In the genomic region with DNA sequence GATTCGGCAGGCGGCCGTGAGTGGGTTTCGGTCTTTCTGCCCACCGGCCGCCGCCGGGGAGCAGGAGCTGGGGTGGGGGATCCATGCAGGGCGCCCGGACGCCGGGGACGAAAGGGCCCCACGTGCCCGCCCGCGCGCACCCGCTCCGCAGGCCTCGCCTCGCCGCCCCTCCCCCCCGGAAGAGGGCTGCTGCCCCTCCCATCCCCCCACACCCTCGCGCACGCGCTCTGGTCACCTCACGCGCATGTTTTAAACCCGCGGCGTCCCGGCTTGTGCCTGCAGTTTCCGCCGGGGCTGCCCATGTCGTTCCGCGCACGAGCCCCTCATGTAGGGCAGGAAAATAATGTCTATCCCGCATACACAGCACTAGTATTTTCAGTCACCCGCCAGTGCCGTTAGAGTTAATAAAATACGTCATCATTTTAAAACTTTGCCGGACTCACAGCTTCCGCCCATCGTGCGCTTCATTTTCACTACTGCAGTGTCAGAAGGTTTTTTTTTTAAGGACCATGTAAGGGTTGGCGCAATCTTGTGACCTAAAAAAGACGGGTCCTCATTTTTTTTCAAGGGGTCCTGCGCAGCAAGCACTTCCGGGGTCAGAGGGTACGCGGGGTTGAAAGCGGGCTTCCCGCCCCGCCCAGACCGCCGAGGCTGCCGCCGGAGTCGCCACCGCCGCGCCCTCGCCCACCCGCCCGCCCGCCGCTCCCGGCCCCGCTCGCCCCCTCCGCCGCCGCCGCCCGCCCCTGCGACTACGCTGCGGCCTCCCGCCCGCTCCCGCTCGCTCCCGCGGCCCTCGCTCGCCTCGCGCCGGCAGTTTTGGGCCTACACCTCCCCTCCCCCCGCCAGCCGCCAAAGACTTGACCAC, we compare ENCODE assay signal across 1 cellular context.
TF ChIP-seq lines count a peak whose summit lies in the region.

TSS of gene PCBP1 (plus strand) at position 640 of the 865 bp plus-strand sequence. CDS start 267 bp downstream, outside the sequence.

TF ChIP-seq in GM12878, 131 proteins besides CTCF, POLR2A, EP300 and RAD21 (continued from another document and continues in another):
- TF ChIP-seq NKRF (conservative IDR thresholded peaks at IDR 0.05) (0 out of 2 replicates have a peak, but pooled peaks have one; percentile 74), CHD1 (IDR thresholded peaks at IDR 0.05; ENCODE audit: low read depth, low read length) (no peak), ZBTB11 (CRISPR knock-in tag; IDR thresholded peaks at IDR 0.05) (no peak; the same call in 1 of the 2 replicates), TCF7 (IDR thresholded peaks at IDR 0.05; ENCODE audit: borderline replicate concordance) (no peak), EZH2 (IDR thresholded peaks at IDR 0.05; ENCODE audit: borderline replicate concordance, control insufficient read depth, low read depth, low read length) (no peak), ZBTB33 (IDR thresholded peaks at IDR 0.05) (peak; percentile 75), ZNF217 (IDR thresholded peaks at IDR 0.05) (no peak), PAX8 (IDR thresholded peaks at IDR 0.05) (no peak), MTA3 (IDR thresholded peaks at IDR 0.05; ENCODE audit: borderline replicate concordance, low read length) (no peak), RCOR1 (conservative IDR thresholded peaks at IDR 0.05; ENCODE audit: low read depth, low read length) (no peak), POU2F2 (IDR thresholded peaks at IDR 0.05; ENCODE audit: borderline replicate concordance, low read depth, low read length) (no peak; the same call in 2 of the 3 replicates), TARDBP (IDR thresholded peaks at IDR 0.05; ENCODE audit: borderline replicate concordance) (peak; percentile 75), POLR2AphosphoS2 (IDR thresholded peaks at IDR 0.05; ENCODE audit: low read depth, low read length) (peak; percentile 16; the same call in 1 of the 2 replicates), HCFC1 (IDR thresholded peaks at IDR 0.05; ENCODE audit: low read length) (peak; percentile 63), LARP7 (IDR thresholded peaks at IDR 0.05) (no peak), ETV6 (conservative IDR thresholded peaks at IDR 0.05 in 1 of 2, IDR thresholded peaks at IDR 0.05 in 1 of 2; ENCODE audit: borderline replicate concordance in 1 of 2, low read depth in 1 of 2) (no peak), CEBPB (IDR thresholded peaks at IDR 0.05; ENCODE audit: borderline replicate concordance in 1 of 2, low read depth in 2 of 2, low read length in 2 of 2) (no peak), RELB (IDR thresholded peaks at IDR 0.05; ENCODE audit: low read depth) (peak; percentile 79), FOXK2 (IDR thresholded peaks at IDR 0.05) (no peak), MXI1 (IDR thresholded peaks at IDR 0.05; ENCODE audit: low read depth, low read length) (peak; percentile 91), SUZ12 (IDR thresholded peaks at IDR 0.05; ENCODE audit: unreplicated experiment) (no peak), BCL3 (IDR thresholded peaks at IDR 0.05; ENCODE audit: borderline replicate concordance, insufficient read depth, low read depth, low read length, poor library complexity, severe bottlenecking) (peak; percentile 26), ELK1 (IDR thresholded peaks at IDR 0.05; ENCODE audit: low read depth, low read length) (peak; percentile 52; the same call in 1 of the 2 replicates), SREBF1 (IDR thresholded peaks at IDR 0.05; ENCODE audit: low read length) (peak; percentile 62), ZSCAN29 (IDR thresholded peaks at IDR 0.05) (no peak), RUNX3 (IDR thresholded peaks at IDR 0.05; ENCODE audit: low read length) (no peak), BCL11A (IDR thresholded peaks at IDR 0.05; ENCODE audit: low read depth, low read length) (no peak), CREM (IDR thresholded peaks at IDR 0.05; ENCODE audit: low read depth) (peak; percentile 90), SMAD1 (IDR thresholded peaks at IDR 0.05; ENCODE audit: low read depth, partially characterized antibody) (no peak), IRF4 (IDR thresholded peaks at IDR 0.05; ENCODE audit: low read depth, low read length) (no peak), MEF2A (IDR thresholded peaks at IDR 0.05; ENCODE audit: insufficient read depth, low read depth, low read length) (0 out of 2 replicates have a peak, but pooled peaks have one; percentile 31), MYB (IDR thresholded peaks at IDR 0.05; ENCODE audit: borderline replicate concordance, low read depth, low read length) (peak; percentile 94)
- TF ChIP-seq, protein P1, sequence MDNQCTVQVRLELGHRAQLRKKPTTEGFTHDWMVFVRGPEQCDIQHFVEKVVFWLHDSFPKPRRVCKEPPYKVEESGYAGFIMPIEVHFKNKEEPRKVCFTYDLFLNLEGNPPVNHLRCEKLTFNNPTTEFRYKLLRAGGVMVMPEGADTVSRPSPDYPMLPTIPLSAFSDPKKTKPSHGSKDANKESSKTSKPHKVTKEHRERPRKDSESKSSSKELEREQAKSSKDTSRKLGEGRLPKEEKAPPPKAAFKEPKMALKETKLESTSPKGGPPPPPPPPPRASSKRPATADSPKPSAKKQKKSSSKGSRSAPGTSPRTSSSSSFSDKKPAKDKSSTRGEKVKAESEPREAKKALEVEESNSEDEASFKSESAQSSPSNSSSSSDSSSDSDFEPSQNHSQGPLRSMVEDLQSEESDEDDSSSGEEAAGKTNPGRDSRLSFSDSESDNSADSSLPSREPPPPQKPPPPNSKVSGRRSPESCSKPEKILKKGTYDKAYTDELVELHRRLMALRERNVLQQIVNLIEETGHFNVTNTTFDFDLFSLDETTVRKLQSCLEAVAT (IDR thresholded peaks at IDR 0.05), result no peak
- TF ChIP-seq, protein P2, sequence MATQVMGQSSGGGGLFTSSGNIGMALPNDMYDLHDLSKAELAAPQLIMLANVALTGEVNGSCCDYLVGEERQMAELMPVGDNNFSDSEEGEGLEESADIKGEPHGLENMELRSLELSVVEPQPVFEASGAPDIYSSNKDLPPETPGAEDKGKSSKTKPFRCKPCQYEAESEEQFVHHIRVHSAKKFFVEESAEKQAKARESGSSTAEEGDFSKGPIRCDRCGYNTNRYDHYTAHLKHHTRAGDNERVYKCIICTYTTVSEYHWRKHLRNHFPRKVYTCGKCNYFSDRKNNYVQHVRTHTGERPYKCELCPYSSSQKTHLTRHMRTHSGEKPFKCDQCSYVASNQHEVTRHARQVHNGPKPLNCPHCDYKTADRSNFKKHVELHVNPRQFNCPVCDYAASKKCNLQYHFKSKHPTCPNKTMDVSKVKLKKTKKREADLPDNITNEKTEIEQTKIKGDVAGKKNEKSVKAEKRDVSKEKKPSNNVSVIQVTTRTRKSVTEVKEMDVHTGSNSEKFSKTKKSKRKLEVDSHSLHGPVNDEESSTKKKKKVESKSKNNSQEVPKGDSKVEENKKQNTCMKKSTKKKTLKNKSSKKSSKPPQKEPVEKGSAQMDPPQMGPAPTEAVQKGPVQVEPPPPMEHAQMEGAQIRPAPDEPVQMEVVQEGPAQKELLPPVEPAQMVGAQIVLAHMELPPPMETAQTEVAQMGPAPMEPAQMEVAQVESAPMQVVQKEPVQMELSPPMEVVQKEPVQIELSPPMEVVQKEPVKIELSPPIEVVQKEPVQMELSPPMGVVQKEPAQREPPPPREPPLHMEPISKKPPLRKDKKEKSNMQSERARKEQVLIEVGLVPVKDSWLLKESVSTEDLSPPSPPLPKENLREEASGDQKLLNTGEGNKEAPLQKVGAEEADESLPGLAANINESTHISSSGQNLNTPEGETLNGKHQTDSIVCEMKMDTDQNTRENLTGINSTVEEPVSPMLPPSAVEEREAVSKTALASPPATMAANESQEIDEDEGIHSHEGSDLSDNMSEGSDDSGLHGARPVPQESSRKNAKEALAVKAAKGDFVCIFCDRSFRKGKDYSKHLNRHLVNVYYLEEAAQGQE (IDR thresholded peaks at IDR 0.05; ENCODE audit: low read depth, low read length), result no peak
- TF ChIP-seq, protein P3, sequence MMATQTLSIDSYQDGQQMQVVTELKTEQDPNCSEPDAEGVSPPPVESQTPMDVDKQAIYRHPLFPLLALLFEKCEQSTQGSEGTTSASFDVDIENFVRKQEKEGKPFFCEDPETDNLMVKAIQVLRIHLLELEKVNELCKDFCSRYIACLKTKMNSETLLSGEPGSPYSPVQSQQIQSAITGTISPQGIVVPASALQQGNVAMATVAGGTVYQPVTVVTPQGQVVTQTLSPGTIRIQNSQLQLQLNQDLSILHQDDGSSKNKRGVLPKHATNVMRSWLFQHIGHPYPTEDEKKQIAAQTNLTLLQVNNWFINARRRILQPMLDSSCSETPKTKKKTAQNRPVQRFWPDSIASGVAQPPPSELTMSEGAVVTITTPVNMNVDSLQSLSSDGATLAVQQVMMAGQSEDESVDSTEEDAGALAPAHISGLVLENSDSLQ (IDR thresholded peaks at IDR 0.05), result peak; percentile 25; the same call in 1 of the 2 replicates
